In the genomic region with DNA sequence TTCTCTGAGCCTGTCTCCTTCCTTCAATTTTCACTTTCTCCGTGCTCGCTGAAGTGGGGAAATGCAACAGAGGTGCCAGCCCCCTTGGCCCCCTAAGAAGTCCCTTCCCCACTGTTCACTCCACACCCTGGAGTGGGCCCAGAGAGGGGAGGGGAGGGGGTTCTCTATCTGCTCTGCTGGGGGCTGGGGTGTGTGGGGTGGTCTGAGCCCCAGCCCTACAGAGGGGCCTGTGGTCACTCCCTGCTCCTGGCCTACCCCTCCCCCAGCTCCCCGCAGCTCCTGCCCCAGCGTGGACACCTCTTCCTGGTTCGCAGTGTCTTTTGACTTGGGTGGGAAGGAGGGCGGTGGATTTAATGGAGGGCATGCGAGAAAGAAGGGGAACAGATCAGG, we compare ENCODE assay signal across 6 cellular contexts. TPM values are rescaled to one million over a fixed set of nuclear protein-coding genes. Genes with fewer than 3 reads are reported as not detected.
DNase-seq lines count a peak whose midpoint lies in the region; ATAC-seq and TF ChIP-seq lines count a peak whose summit lies in the region.

No MANE protein-coding gene starts in this region.

- H3K27ac Mint-ChIP-seq in nephron = peak overlapping the region; percentile 97 to 99 (median 98)

- H3K36me3 Mint-ChIP-seq in nephron (ENCODE audit: low read depth) = peaks cover 16% of the 10 kb centered on the region

- peak overlapping the region; percentile 71 for H3K4me2 ChIP-seq in GM23248 (ENCODE audit: unreplicated experiment)

- no peaks in the 10 kb centered on the region for H4K20me1 ChIP-seq in GM23248 (ENCODE audit: insufficient read depth)

- no peak for ATAC-seq in HG03457 (IDR thresholded peaks at IDR 0.05; ENCODE audit: unreplicated experiment)

- peak; percentile 38 for DNase-seq in GM23248
- no peak for DNase-seq in brain microvascular endothelial cell
- no peak for DNase-seq in stimulated activated CD4-positive, alpha-beta T cell treated with anti-CD3 and anti-CD28 coated beads, Interleukin-4, amount 100 ng/mL, for 24 hours
- DNase-seq in DMS153 treated with DMSO at 0.1 percent for 48 hours (lab: John Stamatoyannopoulos, UW; ENCODE audit: unreplicated experiment) = no peak

- peaks cover 23% of the 10 kb centered on the region for H3F3A ChIP-seq in GM23248 (ENCODE audit: insufficient read depth)

- TF ChIP-seq CTCF in brain microvascular endothelial cell (IDR thresholded peaks at IDR 0.05; ENCODE audit: low read depth, low read length, missing control alignments) (no peak), nephron (IDR thresholded peaks at IDR 0.05; ENCODE audit: unreplicated experiment in 3 of 3) (no peak)

- H3K9me3 Mint-ChIP-seq in nephron = no peaks in the 10 kb centered on the region

- no peaks in the 10 kb centered on the region for H3K9me2 ChIP-seq in GM23248 (ENCODE audit: insufficient read depth)

- WGBS in GM23248 (ENCODE audit: low coverage in 1 of 2, low lambda C conversion rate in 2 of 2, missing lambda C conversion rate in 2 of 2), 2 experiments = 10 to 16% methylated on average over 7 of the region's 7 CpGs

- no peaks in the 10 kb centered on the region for H3K27me3 Mint-ChIP-seq in nephron (ENCODE audit: low read depth)

- peaks cover 22% of the 10 kb centered on the region for H3K4me1 ChIP-seq in GM23248 (ENCODE audit: insufficient read depth)

- H2AFZ ChIP-seq in GM23248 = peak overlapping the region; percentile 61

- peak overlapping the region; percentile 98 for H3K4me3 ChIP-seq in GM23248
- peak overlapping the region; percentile 81 for H3K4me3 ChIP-seq in brain microvascular endothelial cell (ENCODE audit: low read depth, low read length)

- in situ Hi-C loops in GM23248 (cut with MboI) (no loop called here), brain microvascular endothelial cell (cut with HindIII; ENCODE audit: low pct_ligation_motif_present, low sequenced_read_pairs) (no loop called here)

- no peaks in the 10 kb centered on the region for H3K9me3 ChIP-seq in GM23248 (ENCODE audit: low read depth)

- H3K4me1 Mint-ChIP-seq in nephron = peaks cover 29% of the 10 kb centered on the region

- peak overlapping the region; percentile 100 for H3K9ac ChIP-seq in GM23248

- no peaks in the 10 kb centered on the region for H3K27me3 ChIP-seq in GM23248 (replicated peaks; ENCODE audit: insufficient read depth)
- no peaks in the 10 kb centered on the region for H3K27me3 ChIP-seq in brain microvascular endothelial cell (replicated peaks)

- peak overlapping the region; percentile 87 to 93 (median 92) for H3K4me3 Mint-ChIP-seq in nephron

- H3K79me2 ChIP-seq in GM23248 (ENCODE audit: insufficient read depth) = peaks cover 59% of the 10 kb centered on the region

- H3K27ac ChIP-seq in GM23248 (peak overlapping the region; percentile 91), brain microvascular endothelial cell (peak overlapping the region; percentile 95)

- H3K36me3 ChIP-seq in GM23248 (ENCODE audit: low read depth) (peaks cover 10% of the 10 kb centered on the region), brain microvascular endothelial cell (replicated peaks) (peaks cover 20% of the 10 kb centered on the region)

RNA-seq across cellular contexts. Expression of a gene that starts 1.0 kb away (rescaled TPM):
- total RNA-seq in GM23248 (2014; rRNA removed; shearing (Covaris generic)) = 95.2 and 113 TPM in 2 replicates
- 51.1 and 54.8 TPM in 2 replicates for polyA plus RNA-seq in GM23248 (2016; fragmentation: Nextera tagmentation; extraction: Ambion mirVana)

RNA-seq across cellular contexts. Expression of a gene that starts 13.3 kb away (rescaled TPM):
- 3.4 and 4.4 TPM in 2 replicates for total RNA-seq in GM23248 (2014; rRNA removed; shearing (Covaris generic))
- 3.6 and 4.4 TPM in 2 replicates for polyA plus RNA-seq in GM23248 (2016; fragmentation: Nextera tagmentation; extraction: Ambion mirVana)

RNA-seq across cellular contexts. Expression of a gene that starts 13.3 kb away (rescaled TPM):
- total RNA-seq in GM23248 (2014; rRNA removed; shearing (Covaris generic)) = 83.5 and 94.1 TPM in 2 replicates
- 145 and 148 TPM in 2 replicates for polyA plus RNA-seq in GM23248 (2016; fragmentation: Nextera tagmentation; extraction: Ambion mirVana)

RNA-seq across cellular contexts. Expression of a gene that starts 30.3 kb away (rescaled TPM):
- total RNA-seq in GM23248 (2014; rRNA removed; shearing (Covaris generic)) = 0.54 TPM in 1 of 2 replicates, not detected in the other
- polyA plus RNA-seq in GM23248 (2016; fragmentation: Nextera tagmentation; extraction: Ambion mirVana) = 1.1 and 1.8 TPM in 2 replicates

RNA-seq across cellular contexts. Expression of a gene that starts 30.4 kb away (rescaled TPM):
- total RNA-seq in GM23248 (2014; rRNA removed; shearing (Covaris generic)) = 79.8 and 103 TPM in 2 replicates
- 58.8 and 61.7 TPM in 2 replicates for polyA plus RNA-seq in GM23248 (2016; fragmentation: Nextera tagmentation; extraction: Ambion mirVana)
